15 cellular contexts compared by ENCODE assay signal in genomic region chr5:148729182-148729581, GRCh38.
DNase-seq lines count a peak whose midpoint lies in the region; ATAC-seq, FAIRE-seq and TF ChIP-seq lines count a peak whose summit lies in the region.
"Had no signal": no experiment of that assay in that cellular context is flagged by ENCODE, and none has a peak within 500 bp of the region (broad histone marks: within the 10 kb centered on the region; RNA-seq: fewer than 3 reads in every experiment).

No MANE protein-coding gene starts in this region.

- no TSS peak for BruUV-seq in HepG2 (replicated peaks; lab: Mats Ljungman, UMichigan)

- H3F3A ChIP-seq in Loucy (ENCODE audit: low read depth): no peaks in the 10 kb centered on the region

- no peaks in the 10 kb centered on the region for H3K9me2 ChIP-seq in Loucy (replicated peaks; ENCODE audit: low read depth, low read length)

- H3K4me3 ChIP-seq in BJ (ENCODE audit: low read depth, low read length) (no peak overlapping the region), Loucy (ENCODE audit: low read length, poor library complexity, severe bottlenecking) (no peak overlapping the region), HepG2 (replicated peaks in 1 of 3; ENCODE audit: insufficient read depth in 1 of 3, low read depth in 2 of 3, low read length in 3 of 3) (no peak overlapping the region)
- H3K4me3 ChIP-seq: ovary, tibial nerve had no signal

- H3K4me1 ChIP-seq in Loucy (ENCODE audit: insufficient read depth, low read length, poor library complexity, severe bottlenecking) (peaks cover 8% of the 10 kb centered on the region), HepG2 (ENCODE audit: insufficient read depth, low read length) (0 out of 2 replicates have a peak, but pooled peaks cover 4% of the 10 kb centered on the region)

- H3K9me3 ChIP-seq in Loucy (ENCODE audit: insufficient read depth, low read depth, low read length): no peaks in the 10 kb centered on the region
- no peaks in the 10 kb centered on the region for H3K9me3 ChIP-seq in HepG2 (ENCODE audit: low read length)
- H3K9me3 ChIP-seq: ovary, tibial nerve had no signal

- in situ Hi-C loops in HepG2 (cut with HindIII; ENCODE audit: extremely low pct_ligation_motif_present, low pct_unique_long_range_greater_than_20kb): loop anchor here (5.0 kb wide), 1 partner anchor 282 kb away; no protein-coding TSS in a partner anchor

- peak; percentile 56; the same call in 2 of the 3 replicates for ATAC-seq in HepG2
- ATAC-seq: activated naive CD4-positive, alpha-beta T cell treated with anti-CD3 and anti-CD28 coated beads, Interleukin-2, amount 50 U/mL, for 72 hours had no signal

- H2AFZ ChIP-seq in Loucy (ENCODE audit: low read length): no peak overlapping the region
- no peak overlapping the region for H2AFZ ChIP-seq in HepG2 (ENCODE audit: low read length)

- H4K20me1 ChIP-seq in Loucy (ENCODE audit: insufficient read depth, low read length, poor library complexity, severe bottlenecking) (no peaks in the 10 kb centered on the region), HepG2 (ENCODE audit: insufficient read depth, low read length) (no peaks in the 10 kb centered on the region)

- H3K27me3 ChIP-seq in BJ (ENCODE audit: control insufficient read depth, insufficient read depth, low read length) (peaks cover 4% of the 10 kb centered on the region), Loucy (ENCODE audit: insufficient read depth, low read length, poor library complexity, severe bottlenecking) (no peaks in the 10 kb centered on the region), HepG2 (ENCODE audit: control insufficient read depth in 1 of 2, insufficient read depth in 2 of 2, low read length in 2 of 2) (no peaks in the 10 kb centered on the region)
- H3K27me3 ChIP-seq: ovary, tibial nerve had no signal

- CTCF ChIA-PET in BJ (lab: Yijun Ruan, JAX) (interaction anchor here (1.7 to 17.0 kb wide), 6 partner anchors 9 to 383 kb away, joined by 7 to 329 read pairs (median 72); no protein-coding TSS in a partner anchor), HepG2 (lab: Yijun Ruan, JAX; ENCODE audit: low intra/inter-chr PET ratio, low total read pairs) (no interaction called here)

- intact Hi-C loops in HepG2 (cut with micrococcal nuclease; ENCODE audit: unreplicated experiment): no loop called here

- POLR2A ChIA-PET in BJ (lab: Charles Lee) (no interaction called here), HepG2 (lab: Yijun Ruan, JAX) (no interaction called here)

- H3K36me3 ChIP-seq in BJ (ENCODE audit: control insufficient read depth, insufficient read depth, low read length): no peaks in the 10 kb centered on the region
- H3K36me3 ChIP-seq in Loucy (ENCODE audit: insufficient read depth, low read length): no peaks in the 10 kb centered on the region
- H3K36me3 ChIP-seq in HepG2 (replicated peaks in 1 of 2; ENCODE audit: control insufficient read depth in 1 of 2, insufficient read depth in 2 of 2, low read length in 2 of 2): no peaks in the 10 kb centered on the region
- H3K36me3 ChIP-seq: ovary, tibial nerve had no signal

- TF ChIP-seq EP300 in HepG2 (IDR thresholded peaks at IDR 0.05; ENCODE audit: low read depth in 2 of 2, low read length in 2 of 2) (no peak), HepG2 (CRISPR knock-in tag; IDR thresholded peaks at IDR 0.05; ENCODE audit: borderline replicate concordance) (no peak)

- H3K79me2 ChIP-seq in Loucy (ENCODE audit: insufficient read depth, low read length): no peaks in the 10 kb centered on the region
- no peaks in the 10 kb centered on the region for H3K79me2 ChIP-seq in HepG2 (ENCODE audit: insufficient read depth, low read length)

- H3K9ac ChIP-seq in Loucy (ENCODE audit: low read depth, low read length, poor library complexity, severe bottlenecking) (no peak overlapping the region), HepG2 (ENCODE audit: insufficient read depth, low read depth, low read length) (no peak overlapping the region)

- H3K4me2 ChIP-seq in Loucy (ENCODE audit: low read depth, low read length, poor library complexity, severe bottlenecking) (peak overlapping the region; percentile 39), HepG2 (ENCODE audit: low read depth, low read length) (no peak overlapping the region)

- no peak for TF ChIP-seq POLR2A in HepG2 (IDR thresholded peaks at IDR 0.05; ENCODE audit: insufficient read depth in 1 of 2, low read depth in 2 of 2, low read length in 2 of 2)

- no peak for FAIRE-seq in HepG2 (lab: Jason Lieb, UNC)

- TF ChIP-seq CTCF in BJ (IDR thresholded peaks at IDR 0.05; ENCODE audit: insufficient read depth, low read depth, low read length) (0 out of 2 replicates have a peak, but pooled peaks have one; percentile 2), Loucy (conservative IDR thresholded peaks at IDR 0.05; ENCODE audit: low read length) (peak; percentile 58), HepG2 (CRISPR knock-in tag; IDR thresholded peaks at IDR 0.05) (no peak)

- DNase-seq in BJ (ENCODE audit: low read depth) (no peak), SW480 (ENCODE audit: low spot score) (peak; percentile 8), HepG2 (ENCODE audit: low spot score) (no peak), hippocampal formation (lab: John Stamatoyannopoulos, UW) (no peak), NCI-H2171 (lab: John Stamatoyannopoulos, UW) (no peak), HPDE6-E6E7 (ENCODE audit: extremely low spot score) (no peak), GM19240 (ENCODE audit: insufficient read length, low spot score) (no peak)
- DNase-seq: activated CD4-positive, alpha-beta T cell treated with anti-CD3 and anti-CD28 coated beads for 48 hours; DMS79 treated with DMSO at 0.1 percent for 48 hours; immature natural killer cell; ovary; SHP77 had no signal

- TF ChIP-seq RAD21 in HepG2 (CRISPR knock-in tag; IDR thresholded peaks at IDR 0.05): no peak

- no peak overlapping the region for H3K27ac ChIP-seq in HepG2 (ENCODE audit: extremely low read length, insufficient read depth, low read length)
- H3K27ac ChIP-seq: ovary, tibial nerve had no signal

TF ChIP-seq in HepG2, 621 proteins besides CTCF, POLR2A, EP300 and RAD21:
- TF ChIP-seq ZNF468 (CRISPR knock-in tag; IDR thresholded peaks at IDR 0.05) (no peak), HMG20B (CRISPR knock-in tag; conservative IDR thresholded peaks at IDR 0.05) (no peak), NFE2L1 (CRISPR knock-in tag; IDR thresholded peaks at IDR 0.05; ENCODE audit: borderline replicate concordance) (no peak), PAWR (CRISPR knock-in tag; IDR thresholded peaks at IDR 0.05; ENCODE audit: borderline replicate concordance) (no peak), ZNF883 (CRISPR knock-in tag; IDR thresholded peaks at IDR 0.05; ENCODE audit: not compliant biosample characterization) (no peak), ZNF788 (CRISPR knock-in tag; IDR thresholded peaks at IDR 0.05; ENCODE audit: borderline replicate concordance) (no peak), CBX5 (CRISPR knock-in tag; IDR thresholded peaks at IDR 0.05; ENCODE audit: borderline replicate concordance) (no peak), ZMYM2 (CRISPR knock-in tag; IDR thresholded peaks at IDR 0.05) (no peak), ZFAT (CRISPR knock-in tag; conservative IDR thresholded peaks at IDR 0.05) (no peak)
TF ChIP-seq in HepG2: peak in this region for 0.
